ENCODE assay signal across 8 cellular contexts in genomic region chr10:63707254-63707910, GRCh38.
DNase-seq lines count a peak whose midpoint lies in the region; ATAC-seq and TF ChIP-seq lines count a peak whose summit lies in the region.

No MANE protein-coding gene starts in this region.

- no peak overlapping the region for H3K4me3 Mint-ChIP-seq in T-cell

- H3K27me3 Mint-ChIP-seq in T-cell: no peaks in the 10 kb centered on the region

- intact Hi-C loops in sigmoid colon (cut with DNase I): no loop called here

- H3K4me1 Mint-ChIP-seq in T-cell: peaks cover 0 to 12% (median 11%) of the 10 kb centered on the region in 3 donors

- TF ChIP-seq POLR2A in sigmoid colon (IDR thresholded peaks at IDR 0.05): no peak

- WGBS in sigmoid colon, 2 donors: 64 to 71% methylated on average over 1 of the region's 1 CpG

- peak; percentile 73 for DNase-seq in COLO829 (ENCODE audit: low spot score)
- DNase-seq in T-cell: no peak
- peak; percentile 95 for DNase-seq in fibroblast of gingiva (ENCODE audit: low read depth)
- DNase-seq in sigmoid colon: no peak
- no peak for DNase-seq in retina
- DNase-seq in GM19240 (ENCODE audit: insufficient read length, low spot score): no peak

- H3K27me3 ChIP-seq in sigmoid colon: no peaks in the 10 kb centered on the region

- H3K36me3 Mint-ChIP-seq in T-cell: no peaks in the 10 kb centered on the region

- no peaks in the 10 kb centered on the region for H3K9me3 ChIP-seq in sigmoid colon

- H3K27ac ChIP-seq in sigmoid colon: peak overlapping the region; percentile 53 to 76 (median 64)

- H3K9me3 Mint-ChIP-seq in T-cell: no peaks in the 10 kb centered on the region

- no peaks in the 10 kb centered on the region for H3K36me3 ChIP-seq in sigmoid colon

- ATAC-seq in GM19397 (IDR thresholded peaks at IDR 0.05; ENCODE audit: unreplicated experiment) (peak; percentile 59), HG03520 (IDR thresholded peaks at IDR 0.05; ENCODE audit: unreplicated experiment) (peak; percentile 89), T-cell (replicated peaks in 1 of 4) (peak in 3 of 4 experiments; percentile 68 to 79 (median 71))

- H3K4me3 ChIP-seq in sigmoid colon: no peak overlapping the region

- peaks cover 0 to 40% (median 37%) of the 10 kb centered on the region in 4 donors for H3K4me1 ChIP-seq in sigmoid colon

- POLR2A ChIA-PET in T-cell (lab: Charles Lee): no interaction called here

- no peak for TF ChIP-seq CTCF in sigmoid colon (IDR thresholded peaks at IDR 0.05)

- TF ChIP-seq EP300 in sigmoid colon (IDR thresholded peaks at IDR 0.05): peak; percentile 13 to 94 (median 80)

- CTCF ChIA-PET in T-cell (lab: Charles Lee): interaction anchor here (0.6 to 1.7 kb wide), 5 partner anchors 10 to 1759 kb away, joined by 3 to 9 read pairs (median 5); no protein-coding TSS in a partner anchor

- H3K27ac Mint-ChIP-seq in T-cell: peak overlapping the region; percentile 12 to 50

Comparison
In these comparisons a context has a peak if more than half of its experiments do, and no peak if none do; other contexts are left out.
1. DNase-seq: peak in COLO829 (single experiment) and fibroblast of gingiva (single experiment); none in T-cell (0 of 34), sigmoid colon (single experiment), retina (single experiment) and GM19240 (single experiment).
2. Peak in every context shown above with its lines, with median percentiles within 50 percentile points of each other: ATAC-seq.